16 cellular contexts compared by ENCODE assay signal in the genomic region with DNA sequence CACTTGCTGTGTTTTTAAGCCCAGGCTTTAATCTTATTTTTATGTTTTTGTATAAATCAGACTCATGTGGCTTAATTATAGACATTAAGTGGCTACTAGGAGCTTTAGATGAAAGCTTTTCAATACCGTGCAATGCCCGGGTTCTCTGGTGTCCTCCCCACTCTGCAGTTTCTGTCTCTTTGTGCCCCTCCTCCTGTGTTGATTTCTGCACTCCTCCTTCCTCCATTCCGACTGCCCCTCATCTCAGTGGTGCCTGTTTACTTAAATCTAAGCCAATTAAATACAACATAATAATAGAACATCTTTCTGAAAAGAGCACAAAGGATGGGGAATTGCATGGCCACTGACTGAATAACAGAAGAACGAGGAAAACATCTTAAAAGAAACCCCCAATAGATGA.
DNase-seq lines count a peak whose midpoint lies in the region; TF ChIP-seq lines count a peak whose summit lies in the region.
"Had no signal": no experiment of that assay in that cellular context is flagged by ENCODE, and none has a peak within 500 bp of the region (broad histone marks: within the 10 kb centered on the region; RNA-seq: fewer than 3 reads in every experiment).

No MANE protein-coding gene starts in this region.

- no peak for TF ChIP-seq CTCF in type B pancreatic cell (conservative IDR thresholded peaks at IDR 0.05)

- H3K9me3 Mint-ChIP-seq in type B pancreatic cell = peaks cover 16% of the 10 kb centered on the region

- H3K4me3 Mint-ChIP-seq in type B pancreatic cell = no peak overlapping the region
- H3K4me3 Mint-ChIP-seq: IgD-negative memory B cell had no signal

- DNase-seq in NCI-H82 treated with DMSO at 0.1 percent for 48 hours (lab: John Stamatoyannopoulos, UW; ENCODE audit: unreplicated experiment) = peak; percentile 49
- no peak for DNase-seq in type B pancreatic cell (ENCODE audit: extremely low spot score, unreplicated experiment)
- DNase-seq in NCI-H526 treated with DMSO at 0.1 percent for 48 hours (lab: John Stamatoyannopoulos, UW) = no peak
- no peak for DNase-seq in hepatic stellate cell (ENCODE audit: low spot score)
- no peak for DNase-seq in NCI-H2107 (lab: John Stamatoyannopoulos, UW)
- DNase-seq: DMS 273 treated with DMSO at 0.1 percent for 48 hours, NCI-H1436 treated with DMSO at 0.1 percent for 48 hours, NCI-H2081 treated with DMSO at 0.1 percent for 48 hours, NCI-H446 treated with DMSO at 0.1 percent for 48 hours, PC-3, SW 1271 had no signal

- H3K4me1 ChIP-seq in HUES6 (ENCODE audit: control insufficient read depth, insufficient read depth, low read length) = peaks cover 29% of the 10 kb centered on the region
- H3K4me1 ChIP-seq in iPS-15b (ENCODE audit: control insufficient read depth, insufficient read depth, low read length) = peaks cover 22% of the 10 kb centered on the region
- H3K4me1 ChIP-seq: BLaER1 treated with 17β-estradiol and CSF1 and Interleukin-3, amounts not matched to agents 10 nM and 100 nM; SJSA1 had no signal

- peaks cover 4% of the 10 kb centered on the region; the same call in 1 of the 2 replicates for H3K9me3 ChIP-seq in HUES6 (ENCODE audit: control insufficient read depth, insufficient read depth, low read depth, low read length)
- no peaks in the 10 kb centered on the region for H3K9me3 ChIP-seq in iPS-15b (ENCODE audit: control insufficient read depth, insufficient read depth, low read length)
- H3K9me3 ChIP-seq: SJSA1 had no signal

- peaks cover 6% of the 10 kb centered on the region for H3K36me3 Mint-ChIP-seq in type B pancreatic cell

- H3K4me3 ChIP-seq in HUES6 (ENCODE audit: low read depth, low read length) (no peak overlapping the region), iPS-15b (ENCODE audit: low read depth, low read length) (peak overlapping the region; percentile 4)
- H3K4me3 ChIP-seq: BLaER1 treated with 17β-estradiol and CSF1 and Interleukin-3, amounts not matched to agents 10 nM and 100 nM; SJSA1 had no signal

- H3K9ac ChIP-seq in HUES6 (ENCODE audit: low read length) (no peak overlapping the region), iPS-15b (ENCODE audit: low read depth, low read length) (no peak overlapping the region)
- H3K9ac ChIP-seq: BLaER1 treated with 17β-estradiol and CSF1 and Interleukin-3, amounts not matched to agents 10 nM and 100 nM had no signal

- no peaks in the 10 kb centered on the region for H3K27me3 Mint-ChIP-seq in type B pancreatic cell
- H3K27me3 Mint-ChIP-seq: IgD-negative memory B cell had no signal

- H3K36me3 ChIP-seq in HUES6 (ENCODE audit: control insufficient read depth, insufficient read depth, low read length) (no peaks in the 10 kb centered on the region), iPS-15b (ENCODE audit: control insufficient read depth, insufficient read depth, low read length) (no peaks in the 10 kb centered on the region)
- H3K36me3 ChIP-seq: SJSA1 had no signal

- H3K4me1 Mint-ChIP-seq in type B pancreatic cell (ENCODE audit: unreplicated experiment) = peaks cover 12% of the 10 kb centered on the region
- H3K4me1 Mint-ChIP-seq: IgD-negative memory B cell had no signal

- 0 out of 2 replicates have a peak overlapping the region, but pooled peaks have one; percentile 49 for H3K27ac ChIP-seq in HUES6 (ENCODE audit: low read depth, low read length)
- H3K27ac ChIP-seq: BLaER1 treated with 17β-estradiol and CSF1 and Interleukin-3, amounts not matched to agents 10 nM and 100 nM; SJSA1 had no signal

- H3K27ac Mint-ChIP-seq in type B pancreatic cell = peak overlapping the region; percentile 33
- H3K27ac Mint-ChIP-seq: IgD-negative memory B cell had no signal

- H3K27me3 ChIP-seq in HUES6 (ENCODE audit: control insufficient read depth, insufficient read depth, low read length) (no peaks in the 10 kb centered on the region), iPS-15b (ENCODE audit: control insufficient read depth, insufficient read depth, low read length) (no peaks in the 10 kb centered on the region)
- H3K27me3 ChIP-seq: BLaER1 treated with 17β-estradiol and CSF1 and Interleukin-3, amounts not matched to agents 10 nM and 100 nM; SJSA1 had no signal
